In the genomic region with DNA sequence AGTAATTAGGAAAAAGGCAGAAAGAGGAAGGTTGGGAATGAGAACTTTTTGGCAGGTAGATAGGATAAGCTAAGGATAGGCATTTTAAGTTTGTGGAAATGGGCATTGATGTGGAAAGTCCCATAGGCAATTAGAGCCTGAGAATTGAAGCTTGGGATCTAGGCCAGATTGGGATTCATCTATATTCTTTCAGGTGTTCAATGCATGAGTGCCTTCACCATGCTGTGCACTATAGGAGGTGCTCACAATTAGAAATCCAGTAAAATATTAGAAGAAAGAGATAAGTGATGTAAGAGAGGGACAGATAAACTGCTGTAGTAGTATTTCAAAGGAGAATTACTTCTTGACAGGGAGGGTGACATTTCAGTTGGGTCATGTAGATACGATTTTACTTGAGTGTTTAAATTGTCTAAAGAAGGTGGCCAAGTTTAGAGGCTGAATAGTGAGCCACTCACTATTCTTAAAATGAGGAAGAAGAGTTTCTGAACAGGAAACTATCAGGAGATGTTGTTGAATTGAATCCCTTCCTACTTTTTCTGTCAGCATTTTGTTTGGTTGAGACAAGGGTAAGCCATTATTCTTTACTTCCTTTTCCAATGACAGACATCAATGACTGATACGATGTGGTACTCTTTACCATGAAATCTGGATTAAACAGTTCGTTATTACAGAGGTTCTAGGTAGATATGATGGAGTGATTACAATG, we compare ENCODE assay signal across 18 cellular contexts.
"Had no signal": no experiment of that assay in that cellular context is flagged by ENCODE, and none has a peak within 500 bp of the region (broad histone marks: within the 10 kb centered on the region; RNA-seq: fewer than 3 reads in every experiment).

No MANE protein-coding gene starts in this region.

- DNase-seq: effector memory CD8-positive, alpha-beta T cell; esophagus squamous epithelium; foreskin fibroblast; kidney; left cardiac atrium; left ventricle myocardium inferior; lower lobe of right lung; mesenchymal stem cell; midbrain; occipital lobe; pancreas; spleen; stimulated activated CD4-positive, alpha-beta T cell treated with anti-CD3 and anti-CD28 coated beads, Interleukin-15, amount 100 ng/mL, for 24 hours; stimulated activated CD4-positive, alpha-beta T cell treated with anti-CD3 and anti-CD28 coated beads, Interleukin-1b, Interleukin-23, amount 100 ng/mL, for 48 hours; stimulated activated naive CD4-positive, alpha-beta T cell treated with Interleukin-2 at 50 U/mL for 16 hours; trophoblast cell had no signal

- H3K4me3 Mint-ChIP-seq: dendritic cell treated with granulocyte-macrophage colony-stimulating factor and Interleukin-4, amounts not matched to agents 40 ng/mL and 50 ng/mL, for 4 days; effector memory CD8-positive, alpha-beta T cell; natural killer cell treated with Interleukin-12 subunit alpha and Interleukin-12 subunit beta and Interleukin-15 and Interleukin-18, amount 100 ng/mL, for 72 hours had no signal

- H3K27me3 Mint-ChIP-seq: dendritic cell treated with granulocyte-macrophage colony-stimulating factor and Interleukin-4, amounts not matched to agents 40 ng/mL and 50 ng/mL, for 4 days had no signal

- H3K36me3 Mint-ChIP-seq: natural killer cell treated with Interleukin-12 subunit alpha and Interleukin-12 subunit beta and Interleukin-15 and Interleukin-18, amount 100 ng/mL, for 72 hours had no signal

- H3K27ac Mint-ChIP-seq: dendritic cell treated with granulocyte-macrophage colony-stimulating factor and Interleukin-4, amounts not matched to agents 40 ng/mL and 50 ng/mL, for 4 days; effector memory CD8-positive, alpha-beta T cell; natural killer cell treated with Interleukin-12 subunit alpha and Interleukin-12 subunit beta and Interleukin-15 and Interleukin-18, amount 100 ng/mL, for 72 hours had no signal

- H3K9me3 Mint-ChIP-seq: dendritic cell treated with granulocyte-macrophage colony-stimulating factor and Interleukin-4, amounts not matched to agents 40 ng/mL and 50 ng/mL, for 4 days; effector memory CD8-positive, alpha-beta T cell; natural killer cell treated with Interleukin-12 subunit alpha and Interleukin-12 subunit beta and Interleukin-15 and Interleukin-18, amount 100 ng/mL, for 72 hours had no signal
